ENCODE assay signal across 8 cellular contexts in the genomic region with DNA sequence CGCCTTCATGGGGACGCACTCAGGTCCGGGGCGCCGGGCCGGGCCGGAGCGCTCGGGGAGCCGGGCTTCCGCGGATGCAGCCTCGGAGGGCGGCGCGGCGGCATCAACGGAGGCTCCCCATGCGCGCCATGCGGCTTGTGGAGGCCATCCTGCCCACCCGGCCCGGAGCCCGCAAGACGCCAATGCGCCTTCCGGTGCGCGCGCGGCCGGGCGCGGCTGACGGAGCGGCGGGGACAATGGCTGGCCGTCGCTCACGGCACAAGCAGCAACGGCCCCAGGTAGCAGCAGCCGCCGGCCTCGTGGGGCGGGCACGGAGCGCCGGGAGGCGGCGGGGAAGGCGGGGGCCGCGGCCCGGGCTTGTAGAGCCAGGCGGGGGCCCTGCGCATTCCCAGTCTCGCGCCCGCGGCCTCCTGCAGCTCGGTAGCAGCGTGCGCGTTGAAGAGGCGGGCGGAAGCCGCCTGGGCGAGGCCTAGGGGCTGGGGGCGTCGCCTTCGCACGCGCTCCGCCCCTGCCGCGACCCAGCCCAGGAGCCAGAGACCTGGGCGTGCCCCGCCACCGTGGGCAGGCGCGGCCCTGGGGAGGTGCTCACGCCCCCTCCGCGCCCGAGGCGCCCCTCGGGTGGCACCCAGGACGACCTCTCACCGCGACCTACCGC.
DNase-seq lines count a peak whose midpoint lies in the region; ATAC-seq lines count a peak whose summit lies in the region.
"Not testable (repeated sequence)": the region's sequence is repeated elsewhere in the genome, so short reads cannot be mapped to it uniquely, and the experiment has no call there.

No MANE protein-coding gene starts in this region.

- ATAC-seq in GM18868 (IDR thresholded peaks at IDR 0.05; ENCODE audit: unreplicated experiment) = peak; percentile 97
- peak; percentile 94 for ATAC-seq in GM21367 (IDR thresholded peaks at IDR 0.05; ENCODE audit: unreplicated experiment)
- peak; percentile 99 for ATAC-seq in HG02642 (IDR thresholded peaks at IDR 0.05; ENCODE audit: poor library complexity, unreplicated experiment)
- ATAC-seq in HG03097 (IDR thresholded peaks at IDR 0.05; ENCODE audit: low FRiP score, unreplicated experiment) = peak; percentile 99
- peak; percentile 98 for ATAC-seq in HG03571 (IDR thresholded peaks at IDR 0.05; ENCODE audit: unreplicated experiment)
- ATAC-seq in activated T-cell treated with anti-CD3 and anti-CD28 coated beads, Interleukin-2, amount 50 U/mL, for 72 hours (replicated peaks in 1 of 2) = peak; percentile 98 to 99
- ATAC-seq in left colon = peak; percentile 96
- ATAC-seq in stimulated activated naive CD8-positive, alpha-beta T cell treated with anti-CD3 and anti-CD28 coated beads, Interleukin-15, amount 100 ng/mL, for 72 hours = peak; percentile 95

- intact Hi-C loops in left colon (cut with DNase I, micrococcal nuclease) = not testable (repeated sequence)

- not testable (repeated sequence) for H3K36me3 Mint-ChIP-seq in activated T-cell treated with anti-CD3 and anti-CD28 coated beads, Interleukin-2, amount 50 U/mL, for 72 hours (ENCODE audit: insufficient read depth in 2 of 2)

- DNase-seq in activated T-cell treated with anti-CD3 and anti-CD28 coated beads, Interleukin-2, amount 50 U/mL, for 72 hours; left colon; stimulated activated naive CD8-positive, alpha-beta T cell treated with anti-CD3 and anti-CD28 coated beads, Interleukin-15, amount 100 ng/mL, for 72 hours: not testable (repeated sequence)

- H3K27ac Mint-ChIP-seq in activated T-cell treated with anti-CD3 and anti-CD28 coated beads, Interleukin-2, amount 50 U/mL, for 72 hours; stimulated activated naive CD8-positive, alpha-beta T cell treated with anti-CD3 and anti-CD28 coated beads, Interleukin-15, amount 100 ng/mL, for 72 hours: not testable (repeated sequence)

- not testable (repeated sequence) for H3K9me3 Mint-ChIP-seq in activated T-cell treated with anti-CD3 and anti-CD28 coated beads, Interleukin-2, amount 50 U/mL, for 72 hours; stimulated activated naive CD8-positive, alpha-beta T cell treated with anti-CD3 and anti-CD28 coated beads, Interleukin-15, amount 100 ng/mL, for 72 hours

- peak overlapping the region in 1 of 2 donors; percentile 54 for H3K4me3 Mint-ChIP-seq in activated T-cell treated with anti-CD3 and anti-CD28 coated beads, Interleukin-2, amount 50 U/mL, for 72 hours
- H3K4me3 Mint-ChIP-seq in stimulated activated naive CD8-positive, alpha-beta T cell treated with anti-CD3 and anti-CD28 coated beads, Interleukin-15, amount 100 ng/mL, for 72 hours = not testable (repeated sequence)

- H3K4me1 Mint-ChIP-seq in activated T-cell treated with anti-CD3 and anti-CD28 coated beads, Interleukin-2, amount 50 U/mL, for 72 hours (ENCODE audit: low read depth); stimulated activated naive CD8-positive, alpha-beta T cell treated with anti-CD3 and anti-CD28 coated beads, Interleukin-15, amount 100 ng/mL, for 72 hours: not testable (repeated sequence)

- H3K27me3 Mint-ChIP-seq in activated T-cell treated with anti-CD3 and anti-CD28 coated beads, Interleukin-2, amount 50 U/mL, for 72 hours (ENCODE audit: low read depth); stimulated activated naive CD8-positive, alpha-beta T cell treated with anti-CD3 and anti-CD28 coated beads, Interleukin-15, amount 100 ng/mL, for 72 hours: not testable (repeated sequence)
